Comparison of ENCODE assay signal across 6 cellular contexts in genomic region chr1:46248122-46248920, GRCh38. TPM values are rescaled to one million over a fixed set of nuclear protein-coding genes. Genes with fewer than 3 reads are reported as not detected.
A peak's percentile ranks its signal among the peaks of the same experiment; 100 is the strongest.
DNase-seq lines count a peak whose midpoint lies in the region; ATAC-seq and TF ChIP-seq lines count a peak whose summit lies in the region.

No MANE protein-coding gene starts in this region.

- no peak for TF ChIP-seq CTCF in right lobe of liver (IDR thresholded peaks at IDR 0.05)

- H3K27ac ChIP-seq in right lobe of liver: no peak overlapping the region

- WGBS in right lobe of liver (ENCODE audit: insufficient coverage, low coverage, low lambda C conversion rate, missing lambda C conversion rate): 9% methylated on average over 7 of the region's 7 CpGs

- no peaks in the 10 kb centered on the region for H3K27me3 Mint-ChIP-seq in activated CD8-positive, alpha-beta memory T cell treated with anti-CD3 and anti-CD28 coated beads, Interleukin-2, amount 10 ng/mL, durations not matched to agents 7 days and 5 days

- H3K27me3 ChIP-seq in MG63 (no peaks in the 10 kb centered on the region), right lobe of liver (no peaks in the 10 kb centered on the region)

- H3K4me3 Mint-ChIP-seq in activated CD8-positive, alpha-beta memory T cell treated with anti-CD3 and anti-CD28 coated beads, Interleukin-2, amount 10 ng/mL, durations not matched to agents 7 days and 5 days: peak overlapping the region; percentile 99

- H3K9me3 Mint-ChIP-seq in activated CD8-positive, alpha-beta memory T cell treated with anti-CD3 and anti-CD28 coated beads, Interleukin-2, amount 10 ng/mL, durations not matched to agents 7 days and 5 days (ENCODE audit: low read depth): no peaks in the 10 kb centered on the region

- CTCF ChIA-PET in activated CD8-positive, alpha-beta memory T cell treated with anti-CD3 and anti-CD28 coated beads, Interleukin-2, amount 10 ng/mL, durations not matched to agents 7 days and 5 days (lab: Charles Lee): interaction anchor here (1.0 to 1.6 kb wide), 3 partner anchors 17 to 68 kb away, joined by 3 to 4 read pairs (median 3); no protein-coding TSS in a partner anchor

- H3K27ac Mint-ChIP-seq in activated CD8-positive, alpha-beta memory T cell treated with anti-CD3 and anti-CD28 coated beads, Interleukin-2, amount 10 ng/mL, durations not matched to agents 7 days and 5 days: peak overlapping the region; percentile 89

- no peak for TF ChIP-seq POLR2A in right lobe of liver (IDR thresholded peaks at IDR 0.05)

- H3K4me1 Mint-ChIP-seq in activated CD8-positive, alpha-beta memory T cell treated with anti-CD3 and anti-CD28 coated beads, Interleukin-2, amount 10 ng/mL, durations not matched to agents 7 days and 5 days: peaks cover 48% of the 10 kb centered on the region

- intact Hi-C loops in right lobe of liver (cut with DNase I): no loop called here

- H3K9me3 ChIP-seq in MG63 (no peaks in the 10 kb centered on the region), right lobe of liver (no peaks in the 10 kb centered on the region)

- H3K4me3 ChIP-seq in MG63 (peak overlapping the region; percentile 67), right lobe of liver (peak overlapping the region in 2 of 3 donors; percentile 49 to 65)

- peaks cover 40% of the 10 kb centered on the region for H3K36me3 Mint-ChIP-seq in activated CD8-positive, alpha-beta memory T cell treated with anti-CD3 and anti-CD28 coated beads, Interleukin-2, amount 10 ng/mL, durations not matched to agents 7 days and 5 days

- H3K4me1 ChIP-seq in right lobe of liver: peaks cover 0 to 6% (median 0%) of the 10 kb centered on the region in 4 donors

- peak; percentile 68 for DNase-seq in Daoy (ENCODE audit: low read depth)
- DNase-seq in MG63: peak; percentile 69
- peak; percentile 67 for DNase-seq in activated CD8-positive, alpha-beta memory T cell treated with anti-CD3 and anti-CD28 coated beads, Interleukin-2, amount 10 ng/mL, durations not matched to agents 7 days and 5 days
- DNase-seq in right lobe of liver: peak; percentile 42 to 64 (median 59)

- no peak for ATAC-seq in activated CD8-positive, alpha-beta memory T cell treated with anti-CD3 and anti-CD28 coated beads, Interleukin-2, amount 10 ng/mL, durations not matched to agents 7 days and 5 days
- ATAC-seq in right lobe of liver: no peak
- ATAC-seq in GM21360 (IDR thresholded peaks at IDR 0.05; ENCODE audit: unreplicated experiment): no peak
- ATAC-seq in GM21619 (IDR thresholded peaks at IDR 0.05; ENCODE audit: unreplicated experiment): no peak

- H3K36me3 ChIP-seq in MG63: peaks cover 25% of the 10 kb centered on the region
- H3K36me3 ChIP-seq in right lobe of liver: no peaks in the 10 kb centered on the region

RNA-seq across cellular contexts. Expression of gene RAD54L, which starts 0.8 kb away (rescaled TPM):
- total RNA-seq in Daoy (2014; rRNA removed; shearing (Covaris generic)): 19.9 and 22.5 TPM in 2 replicates
- total RNA-seq in MG63 (2014; rRNA removed; shearing (Covaris generic); ENCODE audit: low replicate concordance): 3.3 and 15.3 TPM in 2 replicates
- 10 to 100 TPM; 57.2 to 85.3 TPM for total RNA-seq in activated CD8-positive, alpha-beta memory T cell treated with anti-CD3 and anti-CD28 coated beads, Interleukin-2, amount 10 ng/mL, durations not matched to agents 7 days and 5 days
- 1 to 10 TPM in 1 of 6 experiments, under 1 TPM in 5; 0.27 to 2.5 (median 0.70) TPM for total RNA-seq in right lobe of liver

RNA-seq across cellular contexts. Expression of gene LURAP1, which starts 45.2 kb away (rescaled TPM):
- not detected in 2 replicates for total RNA-seq in Daoy (2014; rRNA removed; shearing (Covaris generic))
- 0.16 TPM in 1 of 2 replicates, not detected in the other for total RNA-seq in MG63 (2014; rRNA removed; shearing (Covaris generic); ENCODE audit: low replicate concordance)
- total RNA-seq in activated CD8-positive, alpha-beta memory T cell treated with anti-CD3 and anti-CD28 coated beads, Interleukin-2, amount 10 ng/mL, durations not matched to agents 7 days and 5 days: not detected
- 1 to 10 TPM in 1 of 6 experiments, under 1 TPM in 5; 0.17 to 1.4 (median 0.31) TPM for total RNA-seq in right lobe of liver

RNA-seq across cellular contexts. Expression of gene POMGNT1, which starts 50.1 kb away (rescaled TPM):
- total RNA-seq in Daoy (2014; rRNA removed; shearing (Covaris generic)): 59.4 and 62.5 TPM in 2 replicates
- total RNA-seq in MG63 (2014; rRNA removed; shearing (Covaris generic); ENCODE audit: low replicate concordance): 69.4 and 89.7 TPM in 2 replicates
- total RNA-seq in activated CD8-positive, alpha-beta memory T cell treated with anti-CD3 and anti-CD28 coated beads, Interleukin-2, amount 10 ng/mL, durations not matched to agents 7 days and 5 days: 10 to 100 TPM; 32.2 to 37.6 TPM
- 10 to 100 TPM; 26.9 to 47.4 (median 38.8) TPM for total RNA-seq in right lobe of liver

RNA-seq across cellular contexts. Expression of gene LRRC41, which starts 55.1 kb away (rescaled TPM):
- total RNA-seq in Daoy (2014; rRNA removed; shearing (Covaris generic)): 50.2 and 61.0 TPM in 2 replicates
- total RNA-seq in MG63 (2014; rRNA removed; shearing (Covaris generic); ENCODE audit: low replicate concordance): 70.5 and 101 TPM in 2 replicates
- total RNA-seq in activated CD8-positive, alpha-beta memory T cell treated with anti-CD3 and anti-CD28 coated beads, Interleukin-2, amount 10 ng/mL, durations not matched to agents 7 days and 5 days: 10 to 100 TPM; 33.4 to 44.7 TPM
- total RNA-seq in right lobe of liver: 10 to 100 TPM; 24.4 to 37.0 (median 29.0) TPM

RNA-seq across cellular contexts. Expression of gene UQCRH, which starts 55.2 kb away (rescaled TPM):
- total RNA-seq in Daoy (2014; rRNA removed; shearing (Covaris generic)): 1,306 and 1,452 TPM in 2 replicates
- 768 and 982 TPM in 2 replicates for total RNA-seq in MG63 (2014; rRNA removed; shearing (Covaris generic); ENCODE audit: low replicate concordance)
- 100 to 1,000 TPM; 279 to 302 TPM for total RNA-seq in activated CD8-positive, alpha-beta memory T cell treated with anti-CD3 and anti-CD28 coated beads, Interleukin-2, amount 10 ng/mL, durations not matched to agents 7 days and 5 days
- 100 to 1,000 TPM in 2 of 6 experiments, 10 to 100 TPM in 4; 71.6 to 244 (median 90.4) TPM for total RNA-seq in right lobe of liver
